ENCODE assay signal across 8 cellular contexts in genomic region chr2:208252766-208253492, GRCh38. TPM values are rescaled to one million over a fixed set of nuclear protein-coding genes. Genes with fewer than 3 reads are reported as not detected.
DNase-seq lines count a peak whose midpoint lies in the region; ATAC-seq and TF ChIP-seq lines count a peak whose summit lies in the region.

No MANE protein-coding gene starts in this region.

- H3K27ac ChIP-seq in PC-3 (ENCODE audit: low read length) (no peak overlapping the region), prostate gland (peak overlapping the region; percentile 58 to 82), foreskin keratinocyte (no peak overlapping the region)

- H3K9me3 ChIP-seq in ES-I3 (ENCODE audit: control insufficient read depth, insufficient read depth, low read length) (no peaks in the 10 kb centered on the region), PC-3 (ENCODE audit: low read length) (no peaks in the 10 kb centered on the region), prostate gland (no peaks in the 10 kb centered on the region)

- peak overlapping the region; percentile 87 for H3K4me2 ChIP-seq in PC-3 (ENCODE audit: low read length)

- H3K4me1 ChIP-seq in ES-I3 (ENCODE audit: insufficient read depth, low read length) (peaks cover 8% of the 10 kb centered on the region), PC-3 (ENCODE audit: insufficient read depth, low read length) (peaks cover 24% of the 10 kb centered on the region), prostate gland (replicated peaks) (peaks cover 1% of the 10 kb centered on the region), foreskin keratinocyte (peaks cover 6% of the 10 kb centered on the region)

- no peaks in the 10 kb centered on the region for H3K9me2 ChIP-seq in PC-3 (replicated peaks; ENCODE audit: low read length)

- H3K4me3 ChIP-seq in PC-3 (ENCODE audit: low read length), result peak overlapping the region; percentile 99
- H3K4me3 ChIP-seq in prostate gland, result peak overlapping the region; percentile 68 to 77

- H3K27me3 ChIP-seq in PC-3 (ENCODE audit: low read length) (no peaks in the 10 kb centered on the region), prostate gland (replicated peaks; ENCODE audit: insufficient read depth) (no peaks in the 10 kb centered on the region), foreskin keratinocyte (no peaks in the 10 kb centered on the region)

- intact Hi-C loops in PC-3 (cut with micrococcal nuclease) (no loop called here), prostate gland (cut with DNase I) (loop anchor here (5.0 to 10.0 kb wide), 2 partner anchors 62 to 151 kb away; no protein-coding TSS in a partner anchor)

- H4K20me1 ChIP-seq in PC-3 (ENCODE audit: low read length), result no peaks in the 10 kb centered on the region

- TF ChIP-seq POLR2A in erythroblast (IDR thresholded peaks at IDR 0.05; ENCODE audit: low read length) (no peak), prostate gland (IDR thresholded peaks at IDR 0.05) (no peak)

- CTCF ChIA-PET in PC-3 (lab: Charles Lee), result interaction anchor here (0.5 to 2.6 kb wide), 4 partner anchors 15 to 213 kb away, joined by 3 to 24 read pairs (median 4); no protein-coding TSS in a partner anchor

- POLR2A ChIA-PET in PC-3 (lab: Charles Lee; ENCODE audit: unreplicated experiment), result no interaction called here

- 44% methylated on average over 2 of the region's 2 CpGs for WGBS in prostate gland

- no peak for TF ChIP-seq CTCF in PC-3 (conservative IDR thresholded peaks at IDR 0.05; ENCODE audit: low read depth, low read length)
- TF ChIP-seq CTCF in prostate gland (IDR thresholded peaks at IDR 0.05), result no peak
- TF ChIP-seq CTCF in foreskin keratinocyte (conservative IDR thresholded peaks at IDR 0.05), result no peak

- H3K36me3 ChIP-seq in ES-I3 (ENCODE audit: insufficient read depth, low read length) (peaks cover 18% of the 10 kb centered on the region), PC-3 (ENCODE audit: low read depth, low read length) (peaks cover 30% of the 10 kb centered on the region; the same call in 1 of the 2 replicates), prostate gland (no peaks in the 10 kb centered on the region)

- H3K9ac ChIP-seq in ES-I3 (ENCODE audit: low read depth, low read length) (peak overlapping the region; percentile 98; the same call in 1 of the 2 replicates), PC-3 (ENCODE audit: low read length) (no peak overlapping the region)

- DNase-seq in PC-3 (no peak), erythroblast (lab: John Stamatoyannopoulos, UW) (peak; percentile 77 to 78), prostate gland (ENCODE audit: low spot score) (no peak), GDM1 (lab: John Stamatoyannopoulos, UW) (no peak), NCI-H1105 treated with DMSO at 0.1 percent for 48 hours (lab: John Stamatoyannopoulos, UW) (no peak), foreskin keratinocyte (no peak), NCI-H2171 treated with DMSO at 0.1 percent for 48 hours (lab: John Stamatoyannopoulos, UW) (no peak)

- no peak overlapping the region for H2AFZ ChIP-seq in PC-3 (ENCODE audit: low read length)

- BruUV-seq in PC-3 (replicated peaks; lab: Mats Ljungman, UMichigan), result no TSS peak

- H3F3A ChIP-seq in PC-3 (ENCODE audit: low read length, unreplicated experiment), result no peaks in the 10 kb centered on the region

- H3K79me2 ChIP-seq in PC-3 (ENCODE audit: low read length), result peaks cover 15% of the 10 kb centered on the region

- ATAC-seq in PC-3 (no peak), foreskin keratinocyte (no peak)

RNA-seq across cellular contexts. Expression of gene IDH1, which starts 1.9 kb away (rescaled TPM):
- total RNA-seq in PC-3 (2014; rRNA removed), result 71.5 and 73.6 TPM in 2 replicates
- total RNA-seq in prostate gland, result 100 to 1,000 TPM; 103 to 314 TPM
- total RNA-seq in foreskin keratinocyte, result 129 and 130 TPM in 2 replicates
- 72.0 and 80.0 TPM in 2 replicates for polyA plus RNA-seq in foreskin keratinocyte

RNA-seq across cellular contexts. Expression of gene PIKFYVE, which starts 13.1 kb away (rescaled TPM):
- total RNA-seq in PC-3 (2014; rRNA removed) (18.8 and 19.4 TPM in 2 replicates), prostate gland (10 to 100 TPM; 26.7 to 47.1 TPM), foreskin keratinocyte (18.1 and 19.5 TPM in 2 replicates)
- polyA plus RNA-seq in foreskin keratinocyte, result 1.5 and 1.8 TPM in 2 replicates

Comparison
In these comparisons a context has a peak if more than half of its experiments do, and no peak if none do; other contexts are left out.
1. DNase-seq: peak in erythroblast (2 of 2); none in PC-3 (single experiment), prostate gland (single experiment), GDM1 (single experiment), NCI-H1105 treated with DMSO at 0.1 percent for 48 hours (single experiment), foreskin keratinocyte (0 of 2) and NCI-H2171 treated with DMSO at 0.1 percent for 48 hours (single experiment).
2. H3K27ac ChIP-seq: peak in prostate gland (2 of 2); none in PC-3 (single experiment) and foreskin keratinocyte (single experiment).